In genomic region chr12:113146999-113147398, GRCh38 we compare ENCODE assay signal across 29 cellular contexts. TPM values are rescaled to one million over a fixed set of nuclear protein-coding genes. Genes with fewer than 3 reads are reported as not detected.
"Had no signal": no experiment of that assay in that cellular context is flagged by ENCODE, and none has a peak within 500 bp of the region (broad histone marks: within the 10 kb centered on the region; RNA-seq: fewer than 3 reads in every experiment).

No MANE protein-coding gene starts in this region.

- H3K27me3 ChIP-seq: ovary, thyroid gland, vagina had no signal

- DNase-seq: natural killer cell; occipital lobe; ovary; psoas muscle; right cardiac atrium; stimulated activated CD4-positive, alpha-beta T cell treated with anti-CD3 and anti-CD28 coated beads, Interleukin-15, amount 100 ng/mL, for 24 hours; stimulated activated CD4-positive, alpha-beta T cell treated with anti-CD3 and anti-CD28 coated beads, Interleukin-2, amount 100 ng/mL, for 24 hours; stimulated activated CD4-positive, alpha-beta T cell treated with anti-CD3 and anti-CD28 coated beads, Interleukin-2, amount 100 ng/mL, for 48 hours; stimulated activated CD4-positive, alpha-beta T cell treated with anti-CD3 and anti-CD28 coated beads, Interleukin-4, amount 100 ng/mL, for 24 hours; stimulated activated naive B cell treated with anti-CD40 and anti-IgM and Interleukin-4, amounts not matched to agents 10 μg/mL and 1 μg/mL and 100 μg/mL, for 72 hours; stimulated activated naive CD4-positive, alpha-beta T cell treated with Interleukin-2 at 50 U/mL for 16 hours; stomach; thyroid gland; trophoblast cell; upper lobe of left lung had no signal

- H3K4me3 ChIP-seq: neural progenitor cell, ovary, psoas muscle, skin epidermis, smooth muscle cell, stomach, thoracic aorta, thyroid gland, tibial nerve, upper lobe of left lung, vagina had no signal

- H3K9ac ChIP-seq: neural progenitor cell, parathyroid adenoma had no signal

- H2AFZ ChIP-seq: neural progenitor cell, parathyroid adenoma had no signal

- H3K79me2 ChIP-seq: parathyroid adenoma had no signal

- H3K4me1 ChIP-seq: psoas muscle had no signal

- H3K27ac ChIP-seq: neural progenitor cell, ovary, parathyroid adenoma, psoas muscle, skin epidermis, thoracic aorta, thyroid gland, tibial nerve, upper lobe of left lung, vagina had no signal

- H3K4me2 ChIP-seq: neural progenitor cell, smooth muscle cell had no signal

- ATAC-seq: natural killer cell; psoas muscle; right cardiac atrium; sciatic nerve; stimulated activated effector memory CD8-positive, alpha-beta T cell treated with anti-CD3 and anti-CD28 coated beads, Interleukin-12 subunit alpha, Interleukin-12 subunit beta, amount 100 ng/mL, for 72 hours; stimulated activated naive B cell treated with anti-CD40 and anti-IgM and Interleukin-4, amounts not matched to agents 10 μg/mL and 1 μg/mL and 100 μg/mL, for 72 hours had no signal

- H3K9me3 ChIP-seq: ovary, psoas muscle, thyroid gland had no signal

- H3K36me3 ChIP-seq: neural progenitor cell, ovary, stomach, thoracic aorta, thyroid gland, tibial nerve, upper lobe of left lung, vagina had no signal

RNA-seq across cellular contexts. Expression of gene CFAP73, which starts 2.5 kb away (rescaled TPM):
- total RNA-seq: natural killer cell, osteoblast, progenitor cell of endocrine pancreas, psoas muscle, right cardiac atrium, smooth muscle cell, subcutaneous adipose tissue, thoracic aorta, tibial nerve, ureter, vagina had no signal
- polyA plus RNA-seq: neural cell, smooth muscle cell had no signal

RNA-seq across cellular contexts. Expression of gene RASAL1, which starts 11.4 kb away (rescaled TPM):
- total RNA-seq: natural killer cell, osteoblast, right cardiac atrium, smooth muscle cell, subcutaneous adipose tissue had no signal
- polyA plus RNA-seq: psoas muscle, right cardiac atrium, smooth muscle cell had no signal
